1 cellular context compared by ENCODE assay signal in the genomic region with DNA sequence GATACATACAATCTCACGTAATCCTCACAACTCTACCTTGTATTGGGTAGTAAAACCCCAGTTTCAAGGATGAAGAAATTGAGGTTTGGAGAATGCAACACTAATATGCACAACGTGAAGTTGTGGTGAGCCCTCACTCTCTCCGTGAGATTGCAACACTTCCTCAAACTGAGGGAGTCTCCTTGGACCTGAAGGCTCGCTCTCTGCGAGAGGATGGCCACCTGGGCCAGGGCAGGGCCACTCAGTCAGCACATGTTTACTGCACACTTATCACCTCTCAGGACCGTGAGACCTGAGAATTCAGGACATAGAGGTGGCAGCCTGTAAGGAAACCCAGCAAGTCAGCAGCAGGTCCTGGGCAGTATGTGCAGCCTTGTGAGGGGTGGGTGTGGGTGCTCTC.
TF ChIP-seq lines count a peak whose summit lies in the region.

No MANE protein-coding gene starts in this region.

TF ChIP-seq in K562, 482 proteins besides CTCF, POLR2A, EP300 and RAD21:
- peak; percentile 55; the same call in 1 of the 2 replicates for TF ChIP-seq CEBPG (CRISPR knock-in tag; IDR thresholded peaks at IDR 0.05)
- TF ChIP-seq CEBPG (tag; conservative IDR thresholded peaks at IDR 0.05 in 1 of 2, IDR thresholded peaks at IDR 0.05 in 1 of 2): no peak
- no peak for TF ChIP-seq WHSC1 (IDR thresholded peaks at IDR 0.05; ENCODE audit: low read length)
- TF ChIP-seq CEBPB (tag; IDR thresholded peaks at IDR 0.05): peak; percentile 42
- no peak for TF ChIP-seq RBM25 (IDR thresholded peaks at IDR 0.05; ENCODE audit: low read depth, low read length, severe bottlenecking)
- TF ChIP-seq SPI1 (IDR thresholded peaks at IDR 0.05; ENCODE audit: borderline replicate concordance, low read depth, low read length): peak; percentile 36; the same call in 1 of the 2 replicates
